ENCODE assay signal across 16 cellular contexts in the genomic region with DNA sequence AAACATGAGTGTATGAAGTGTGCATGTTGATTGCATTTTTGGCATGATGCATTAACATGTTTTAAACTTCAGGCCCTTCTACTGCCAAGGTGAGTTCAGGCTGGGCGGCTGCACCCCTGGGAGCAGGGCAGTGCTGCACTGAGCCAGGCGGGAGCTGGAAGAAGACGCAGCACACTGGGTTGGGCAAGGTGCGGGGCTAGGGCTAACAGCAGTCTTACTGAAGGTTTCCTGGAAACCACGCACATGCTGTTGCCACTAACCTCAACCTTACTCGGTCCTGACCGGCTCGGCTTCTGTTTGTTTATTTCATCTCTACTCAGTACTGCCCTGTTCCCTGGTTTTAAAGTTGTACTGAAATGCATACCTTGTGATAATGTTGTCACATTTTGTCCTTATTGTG.
DNase-seq lines count a peak whose midpoint lies in the region; ATAC-seq lines count a peak whose summit lies in the region.
"Had no signal": no experiment of that assay in that cellular context is flagged by ENCODE, and none has a peak within 500 bp of the region (broad histone marks: within the 10 kb centered on the region; RNA-seq: fewer than 3 reads in every experiment).

No MANE protein-coding gene starts in this region.

- DNase-seq in Right ventricle myocardium superior (no peak), left cardiac atrium (no peak), iris pigment epithelial cell (ENCODE audit: low read depth) (peak; percentile 23), sciatic nerve (ENCODE audit: low spot score) (no peak), left colon (no peak), 8988T (no peak)
- no peak for DNase-seq in activated CD8-positive, alpha-beta T cell treated with anti-CD3 and anti-CD28 coated beads, Interleukin-2, amount 10 ng/mL, durations not matched to agents 7 days and 5 days
- DNase-seq in activated T-cell treated with anti-CD3 and anti-CD28 coated beads, Interleukin-2, amount 50 U/mL, for 48 hours, result no peak
- DNase-seq: Calu3; CD8-positive, alpha-beta T cell; GF-D8; KG1; MV-4-11; NCI-H1694 treated with DMSO at 0.1 percent for 48 hours; Peyer's patch had no signal

- CTCF ChIA-PET in activated CD8-positive, alpha-beta T cell treated with anti-CD3 and anti-CD28 coated beads, Interleukin-2, amount 10 ng/mL, durations not matched to agents 7 days and 5 days (lab: Charles Lee), result no interaction called here

- peaks cover 26% of the 10 kb centered on the region for H3K4me1 Mint-ChIP-seq in activated CD8-positive, alpha-beta T cell treated with anti-CD3 and anti-CD28 coated beads, Interleukin-2, amount 10 ng/mL, durations not matched to agents 7 days and 5 days (ENCODE audit: low read depth)

- no peaks in the 10 kb centered on the region for H3K27me3 Mint-ChIP-seq in activated CD8-positive, alpha-beta T cell treated with anti-CD3 and anti-CD28 coated beads, Interleukin-2, amount 10 ng/mL, durations not matched to agents 7 days and 5 days (ENCODE audit: low read depth)

- H3K27ac Mint-ChIP-seq in activated CD8-positive, alpha-beta T cell treated with anti-CD3 and anti-CD28 coated beads, Interleukin-2, amount 10 ng/mL, durations not matched to agents 7 days and 5 days, result peak overlapping the region; percentile 50

- no peak overlapping the region for H3K4me3 Mint-ChIP-seq in activated CD8-positive, alpha-beta T cell treated with anti-CD3 and anti-CD28 coated beads, Interleukin-2, amount 10 ng/mL, durations not matched to agents 7 days and 5 days
- H3K4me3 Mint-ChIP-seq: CD8-positive, alpha-beta T cell had no signal

- intact Hi-C loops in Right ventricle myocardium superior (cut with DNase I) (no loop called here), left cardiac atrium (cut with DNase I) (no loop called here), sciatic nerve (cut with DNase I) (no loop called here), left colon (cut with DNase I, micrococcal nuclease) (no loop called here)

- ATAC-seq in Right ventricle myocardium superior (ENCODE audit: poor library complexity), result peak; percentile 61
- no peak for ATAC-seq in left cardiac atrium
- ATAC-seq in activated CD8-positive, alpha-beta T cell treated with anti-CD3 and anti-CD28 coated beads, Interleukin-2, amount 10 ng/mL, durations not matched to agents 7 days and 5 days, result no peak
- peak; percentile 53 for ATAC-seq in sciatic nerve
- ATAC-seq in left colon, result no peak
- ATAC-seq: CD8-positive, alpha-beta T cell; HCT116 had no signal

- peaks cover 67% of the 10 kb centered on the region for H3K36me3 Mint-ChIP-seq in activated CD8-positive, alpha-beta T cell treated with anti-CD3 and anti-CD28 coated beads, Interleukin-2, amount 10 ng/mL, durations not matched to agents 7 days and 5 days (ENCODE audit: low read depth)

- POLR2A ChIA-PET in activated CD8-positive, alpha-beta T cell treated with anti-CD3 and anti-CD28 coated beads, Interleukin-2, amount 10 ng/mL, durations not matched to agents 7 days and 5 days (lab: Charles Lee), result no interaction called here

- no peaks in the 10 kb centered on the region for H3K9me3 Mint-ChIP-seq in activated CD8-positive, alpha-beta T cell treated with anti-CD3 and anti-CD28 coated beads, Interleukin-2, amount 10 ng/mL, durations not matched to agents 7 days and 5 days (ENCODE audit: insufficient read depth)
- H3K9me3 Mint-ChIP-seq: CD8-positive, alpha-beta T cell had no signal

Comparison
In these comparisons a context has a peak if more than half of its experiments do, and no peak if none do; other contexts are left out.
1. ATAC-seq: peak in Right ventricle myocardium superior (single experiment) and sciatic nerve (single experiment); none in left cardiac atrium (0 of 2), activated CD8-positive, alpha-beta T cell treated with anti-CD3 and anti-CD28 coated beads, Interleukin-2, amount 10 ng/mL, durations not matched to agents 7 days and 5 days (single experiment) and left colon (single experiment).